21 cellular contexts compared by ENCODE assay signal in genomic region chr3:72342450-72342849, GRCh38.
DNase-seq lines count a peak whose midpoint lies in the region; ATAC-seq and TF ChIP-seq lines count a peak whose summit lies in the region.
"Had no signal": no experiment of that assay in that cellular context is flagged by ENCODE, and none has a peak within 500 bp of the region (broad histone marks: within the 10 kb centered on the region; RNA-seq: fewer than 3 reads in every experiment).

No MANE protein-coding gene starts in this region.

- no peak overlapping the region for H3K4me3 ChIP-seq in WERI-Rb-1 (ENCODE audit: low read depth, low read length)
- H3K4me3 ChIP-seq: left lung, tibial artery had no signal

- DNase-seq in activated CD4-positive, alpha-beta T cell treated with anti-CD3 and anti-CD28 coated beads, Interleukin-2, amount 10 ng/mL, durations not matched to agents 24 days and 14 days: no peak
- no peak for DNase-seq in activated CD4-positive, alpha-beta T cell treated with anti-CD3 and anti-CD28 coated beads, Interleukin-2, amount 50 U/mL, for 48 hours
- no peak for DNase-seq in CD4-positive, alpha-beta T cell
- DNase-seq in WERI-Rb-1: no peak
- DNase-seq in natural killer cell treated with Interleukin-12 subunit alpha and Interleukin-12 subunit beta and Interleukin-15 and Interleukin-18, amount 100 ng/mL, for 72 hours (ENCODE audit: low spot score): no peak
- DNase-seq in sciatic nerve (ENCODE audit: low spot score): no peak
- DNase-seq in SHP77 (lab: John Stamatoyannopoulos, UW): no peak
- no peak for DNase-seq in G401 (ENCODE audit: low spot score)
- DNase-seq: AML-193, amniotic stem cell, COR-L47, DMS79 treated with DMSO at 0.1 percent for 48 hours, Karpas-422, left lung, NCI-H146, NCI-H2107, NCI-H774, occipital lobe, T-helper 17 cell had no signal

- TF ChIP-seq CTCF in CD4-positive, alpha-beta T cell (IDR thresholded peaks at IDR 0.05): no peak
- no peak for TF ChIP-seq CTCF in WERI-Rb-1 (IDR thresholded peaks at IDR 0.05; ENCODE audit: low read depth, low read length)

- in situ Hi-C loops in G401 (cut with HindIII; ENCODE audit: low sequenced_read_pairs): no loop called here

- H3K9me3 Mint-ChIP-seq in activated CD4-positive, alpha-beta T cell treated with anti-CD3 and anti-CD28 coated beads, Interleukin-2, amount 10 ng/mL, durations not matched to agents 24 days and 14 days: no peaks in the 10 kb centered on the region
- no peaks in the 10 kb centered on the region for H3K9me3 Mint-ChIP-seq in CD4-positive, alpha-beta T cell
- no peaks in the 10 kb centered on the region for H3K9me3 Mint-ChIP-seq in natural killer cell treated with Interleukin-12 subunit alpha and Interleukin-12 subunit beta and Interleukin-15 and Interleukin-18, amount 100 ng/mL, for 72 hours

- peaks cover 58% of the 10 kb centered on the region for H3K4me1 Mint-ChIP-seq in activated CD4-positive, alpha-beta T cell treated with anti-CD3 and anti-CD28 coated beads, Interleukin-2, amount 10 ng/mL, durations not matched to agents 24 days and 14 days
- peaks cover 51% of the 10 kb centered on the region for H3K4me1 Mint-ChIP-seq in CD4-positive, alpha-beta T cell (ENCODE audit: low read depth)
- peaks cover 41 to 48% of the 10 kb centered on the region in 2 donors for H3K4me1 Mint-ChIP-seq in natural killer cell treated with Interleukin-12 subunit alpha and Interleukin-12 subunit beta and Interleukin-15 and Interleukin-18, amount 100 ng/mL, for 72 hours (ENCODE audit: low read depth in 2 of 2)

- H3K4me3 Mint-ChIP-seq in activated CD4-positive, alpha-beta T cell treated with anti-CD3 and anti-CD28 coated beads, Interleukin-2, amount 10 ng/mL, durations not matched to agents 24 days and 14 days: no peak overlapping the region
- no peak overlapping the region for H3K4me3 Mint-ChIP-seq in CD4-positive, alpha-beta T cell
- no peak overlapping the region for H3K4me3 Mint-ChIP-seq in natural killer cell treated with Interleukin-12 subunit alpha and Interleukin-12 subunit beta and Interleukin-15 and Interleukin-18, amount 100 ng/mL, for 72 hours
- H3K4me3 Mint-ChIP-seq: T-helper 17 cell had no signal

- H3K9me3 ChIP-seq in CD4-positive, alpha-beta T cell (ENCODE audit: control insufficient read depth, low read length): no peaks in the 10 kb centered on the region
- no peaks in the 10 kb centered on the region for H3K9me3 ChIP-seq in WERI-Rb-1 (ENCODE audit: severe bottlenecking)
- H3K9me3 ChIP-seq: left lung, tibial artery had no signal

- no peaks in the 10 kb centered on the region for H3K27me3 ChIP-seq in CD4-positive, alpha-beta T cell (ENCODE audit: control insufficient read depth, insufficient read depth, low read length)
- H3K27me3 ChIP-seq in WERI-Rb-1 (ENCODE audit: insufficient read depth, low read depth, severe bottlenecking): no peaks in the 10 kb centered on the region
- H3K27me3 ChIP-seq: brain microvascular endothelial cell, left lung, tibial artery had no signal

- POLR2A ChIA-PET in CD4-positive, alpha-beta T cell (lab: Charles Lee): interaction anchor here (1.2 kb wide), 1 partner anchor 79 kb away, joined by 3 read pairs; no protein-coding TSS in a partner anchor

- no peak for ATAC-seq in CD4-positive, alpha-beta T cell (ENCODE audit: poor library complexity)
- ATAC-seq in natural killer cell treated with Interleukin-12 subunit alpha and Interleukin-12 subunit beta and Interleukin-15 and Interleukin-18, amount 100 ng/mL, for 72 hours: no peak
- no peak for ATAC-seq in sciatic nerve
- ATAC-seq: left lung, T-helper 17 cell had no signal

- intact Hi-C loops in activated CD4-positive, alpha-beta T cell treated with anti-CD3 and anti-CD28 coated beads, Interleukin-2, amount 10 ng/mL, durations not matched to agents 24 days and 14 days (cut with micrococcal nuclease): loop anchor here (5.0 kb wide), 1 partner anchor 80 kb away; no protein-coding TSS in a partner anchor
- intact Hi-C loops in CD4-positive, alpha-beta T cell (cut with DNase I, micrococcal nuclease): no loop called here
- intact Hi-C loops in sciatic nerve (cut with DNase I): no loop called here

- H3K36me3 ChIP-seq in WERI-Rb-1: no peaks in the 10 kb centered on the region
- H3K36me3 ChIP-seq: brain microvascular endothelial cell, left lung, tibial artery had no signal

- no peak overlapping the region for H3K27ac ChIP-seq in CD4-positive, alpha-beta T cell (ENCODE audit: low read depth, low read length)
- H3K27ac ChIP-seq in WERI-Rb-1: peak overlapping the region; percentile 53
- H3K27ac ChIP-seq: brain microvascular endothelial cell, left lung, tibial artery had no signal

- CTCF ChIA-PET in CD4-positive, alpha-beta T cell (lab: Charles Lee): no interaction called here

- no peaks in the 10 kb centered on the region for H3K36me3 Mint-ChIP-seq in activated CD4-positive, alpha-beta T cell treated with anti-CD3 and anti-CD28 coated beads, Interleukin-2, amount 10 ng/mL, durations not matched to agents 24 days and 14 days (ENCODE audit: low read depth)
- no peaks in the 10 kb centered on the region for H3K36me3 Mint-ChIP-seq in CD4-positive, alpha-beta T cell (ENCODE audit: low read depth)
- no peaks in the 10 kb centered on the region for H3K36me3 Mint-ChIP-seq in natural killer cell treated with Interleukin-12 subunit alpha and Interleukin-12 subunit beta and Interleukin-15 and Interleukin-18, amount 100 ng/mL, for 72 hours

- no peaks in the 10 kb centered on the region for H3K27me3 Mint-ChIP-seq in activated CD4-positive, alpha-beta T cell treated with anti-CD3 and anti-CD28 coated beads, Interleukin-2, amount 10 ng/mL, durations not matched to agents 24 days and 14 days
- no peaks in the 10 kb centered on the region for H3K27me3 Mint-ChIP-seq in CD4-positive, alpha-beta T cell
- H3K27me3 Mint-ChIP-seq in natural killer cell treated with Interleukin-12 subunit alpha and Interleukin-12 subunit beta and Interleukin-15 and Interleukin-18, amount 100 ng/mL, for 72 hours: no peaks in the 10 kb centered on the region
- H3K27me3 Mint-ChIP-seq: T-helper 17 cell had no signal

- H3K27ac Mint-ChIP-seq in activated CD4-positive, alpha-beta T cell treated with anti-CD3 and anti-CD28 coated beads, Interleukin-2, amount 10 ng/mL, durations not matched to agents 24 days and 14 days: peak overlapping the region; percentile 39
- H3K27ac Mint-ChIP-seq in CD4-positive, alpha-beta T cell: peak overlapping the region; percentile 52
- peak overlapping the region; percentile 0 to 20 for H3K27ac Mint-ChIP-seq in natural killer cell treated with Interleukin-12 subunit alpha and Interleukin-12 subunit beta and Interleukin-15 and Interleukin-18, amount 100 ng/mL, for 72 hours
- H3K27ac Mint-ChIP-seq: T-helper 17 cell had no signal
